17 cellular contexts compared by ENCODE assay signal in the genomic region with DNA sequence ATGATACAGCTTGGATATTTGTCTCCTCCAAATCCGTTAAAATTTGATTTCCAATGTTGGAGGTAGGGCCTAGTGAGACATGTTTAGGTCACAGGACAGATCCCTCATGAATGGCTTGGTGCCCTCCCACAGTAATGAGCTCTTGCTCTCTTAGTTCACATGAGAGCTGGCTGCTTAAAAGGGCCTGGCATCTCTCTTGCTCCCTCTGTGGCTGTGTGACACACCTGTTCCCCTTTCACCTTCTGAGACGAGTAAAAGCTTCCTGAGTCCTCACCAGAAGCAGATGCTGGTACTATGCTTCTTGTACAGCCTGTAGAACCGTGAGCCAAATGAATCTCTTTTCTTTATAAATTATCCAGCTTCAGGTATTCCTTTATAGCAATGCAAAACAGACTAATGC. TPM values are rescaled to one million over a fixed set of nuclear protein-coding genes. Genes with fewer than 3 reads are reported as not detected.
DNase-seq lines count a peak whose midpoint lies in the region; ATAC-seq and TF ChIP-seq lines count a peak whose summit lies in the region.
"Had no signal": no experiment of that assay in that cellular context is flagged by ENCODE, and none has a peak within 500 bp of the region (broad histone marks: within the 10 kb centered on the region; RNA-seq: fewer than 3 reads in every experiment).

No MANE protein-coding gene starts in this region.

- H3K36me3 ChIP-seq in mucosa of rectum (ENCODE audit: control insufficient read depth in 2 of 2, insufficient read depth in 2 of 2, low read length in 2 of 2), result no peaks in the 10 kb centered on the region
- H3K36me3 ChIP-seq: ovary had no signal

- peaks cover 27 to 49% of the 10 kb centered on the region in 2 donors for H3K4me1 ChIP-seq in mucosa of rectum (ENCODE audit: control insufficient read depth in 2 of 2, insufficient read depth in 2 of 2, low read length in 2 of 2)

- peak; percentile 12 for DNase-seq in stimulated activated CD4-positive, alpha-beta T cell treated with anti-CD3 and anti-CD28 coated beads, Interleukin-2, amount 100 ng/mL, for 4 hours (ENCODE audit: low read depth)
- no peak for DNase-seq in stimulated activated CD4-positive, alpha-beta T cell treated with anti-CD3 and anti-CD28 coated beads, Interleukin-4, amount 100 ng/mL, for 4 hours
- no peak for DNase-seq in T-helper 17 cell
- no peak for DNase-seq in type B pancreatic cell (ENCODE audit: extremely low spot score, unreplicated experiment)
- no peak for DNase-seq in NCI-H2107 treated with DMSO at 0.1 percent for 48 hours (lab: John Stamatoyannopoulos, UW; ENCODE audit: unreplicated experiment)
- DNase-seq: effector memory CD4-positive, alpha-beta T cell; NCI-H2171; ovary had no signal

- H3K9me3 Mint-ChIP-seq in type B pancreatic cell, result peaks cover 10% of the 10 kb centered on the region

- TF ChIP-seq CTCF in type B pancreatic cell (conservative IDR thresholded peaks at IDR 0.05), result no peak

- peaks cover 28% of the 10 kb centered on the region for H3K4me1 Mint-ChIP-seq in T-helper 17 cell
- peaks cover 33% of the 10 kb centered on the region for H3K4me1 Mint-ChIP-seq in type B pancreatic cell (ENCODE audit: unreplicated experiment)

- H3K4me3 Mint-ChIP-seq in T-helper 17 cell (no peak overlapping the region), type B pancreatic cell (peak overlapping the region; percentile 47)

- peak overlapping the region; percentile 69 for H3K27ac Mint-ChIP-seq in T-helper 17 cell
- H3K27ac Mint-ChIP-seq in type B pancreatic cell, result peak overlapping the region; percentile 99

- H3K27me3 ChIP-seq in mucosa of rectum (ENCODE audit: control insufficient read depth in 2 of 2, insufficient read depth in 2 of 2, low read length in 2 of 2), result no peaks in the 10 kb centered on the region
- H3K27me3 ChIP-seq: BLaER1, ovary, tibial nerve had no signal

- H3K4me3 ChIP-seq in mucosa of rectum (ENCODE audit: low read length in 2 of 2), result no peak overlapping the region
- H3K4me3 ChIP-seq: BLaER1, ovary, tibial nerve had no signal

- peak overlapping the region; percentile 46 to 70 for H3K27ac ChIP-seq in mucosa of rectum (ENCODE audit: low read depth in 2 of 2, low read length in 2 of 2)
- H3K27ac ChIP-seq: BLaER1, ovary had no signal

- no peak overlapping the region for H3K9ac ChIP-seq in mucosa of rectum (ENCODE audit: low read depth in 1 of 2, low read length in 2 of 2)
- H3K9ac ChIP-seq: BLaER1 had no signal

- H3K36me3 Mint-ChIP-seq in T-helper 17 cell (ENCODE audit: low read depth) (peaks cover 6% of the 10 kb centered on the region), type B pancreatic cell (peaks cover 22% of the 10 kb centered on the region)

- no peaks in the 10 kb centered on the region for H3K27me3 Mint-ChIP-seq in T-helper 17 cell
- H3K27me3 Mint-ChIP-seq in type B pancreatic cell, result no peaks in the 10 kb centered on the region

- ATAC-seq in T-helper 17 cell (no peak), GM19455 (IDR thresholded peaks at IDR 0.05; ENCODE audit: unreplicated experiment) (no peak), GM21381 (IDR thresholded peaks at IDR 0.05; ENCODE audit: unreplicated experiment) (no peak)

- peaks cover 3% of the 10 kb centered on the region for H3K9me3 ChIP-seq in T-helper 17 cell (ENCODE audit: control insufficient read depth, low read length, poor library complexity, severe bottlenecking)
- H3K9me3 ChIP-seq in mucosa of rectum (ENCODE audit: control insufficient read depth in 2 of 2, low read length in 2 of 2), result no peaks in the 10 kb centered on the region
- H3K9me3 ChIP-seq: ovary had no signal

RNA-seq across cellular contexts. Expression of gene VPS37C, which starts 3.5 kb away (rescaled TPM):
- total RNA-seq in T-helper 17 cell, result 1 to 10 TPM; 3.5 to 5.6 TPM
- total RNA-seq in type B pancreatic cell (ENCODE audit: low replicate concordance), result 27.8 and 42.1 TPM in 2 replicates

RNA-seq across cellular contexts. Expression of gene PGA3, which starts 45.6 kb away (rescaled TPM):
- total RNA-seq in T-helper 17 cell, result not detected
- 1.3 TPM in 1 of 2 replicates, not detected in the other for total RNA-seq in type B pancreatic cell (ENCODE audit: low replicate concordance)
- total RNA-seq: activated CD8-positive, alpha-beta memory T cell treated with anti-CD3 and anti-CD28 coated beads for 36 hours; fibroblast of villous mesenchyme; HT1080 had no signal

RNA-seq across cellular contexts. Expression of gene CD5, which starts 55.5 kb away (rescaled TPM):
- 100 to 1,000 TPM; 310 to 362 TPM for total RNA-seq in T-helper 17 cell
- not detected in 2 replicates for total RNA-seq in type B pancreatic cell (ENCODE audit: low replicate concordance)
- total RNA-seq: cardiac septum, fibroblast of villous mesenchyme, HT1080 had no signal

Comparison
In these comparisons a context has a peak if more than half of its experiments do, and no peak if none do; other contexts are left out.
1. RNA of gene CD5, which starts 55.5 kb away (total RNA-seq): 310 to 362 TPM in T-helper 17 cell; not detected in type B pancreatic cell; every median in the first group is over 100 times any median in the second.